ENCODE assay signal across 36 cellular contexts in the genomic region with DNA sequence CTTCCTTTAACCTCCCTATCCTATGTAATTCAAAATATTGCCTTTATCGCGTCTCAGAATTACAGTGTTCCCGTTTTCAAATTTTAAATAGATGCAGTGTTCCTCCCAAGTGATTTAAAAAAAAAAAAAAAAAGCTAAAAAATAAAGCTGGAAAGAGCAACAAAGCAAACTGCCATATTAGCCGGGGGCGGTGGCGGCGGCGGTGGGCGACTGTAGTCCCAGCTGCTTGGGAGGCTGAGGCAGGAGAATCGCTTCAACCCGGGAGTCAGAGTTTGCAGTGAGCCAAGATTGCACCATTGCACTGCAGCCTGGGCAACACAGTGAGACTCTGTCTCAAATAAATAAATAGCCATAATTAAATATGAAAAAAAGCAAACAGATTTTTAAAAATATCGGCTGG. TPM values are rescaled to one million over a fixed set of nuclear protein-coding genes. Genes with fewer than 3 reads are reported as not detected.
"Had no signal": no experiment of that assay in that cellular context is flagged by ENCODE, and none has a peak within 500 bp of the region (broad histone marks: within the 10 kb centered on the region; RNA-seq: fewer than 3 reads in every experiment).

No MANE protein-coding gene starts in this region.

- H3K9me3 ChIP-seq: adrenal gland, ascending aorta, body of pancreas, breast epithelium had no signal

- ATAC-seq: activated naive CD4-positive, alpha-beta T cell treated with anti-CD3 and anti-CD28 coated beads, Interleukin-2, amount 50 U/mL, for 72 hours; activated naive CD8-positive, alpha-beta T cell treated with anti-CD3 and anti-CD28 coated beads, Interleukin-2, amount 50 U/mL, for 24 hours; activated T-cell treated with anti-CD3 and anti-CD28 coated beads, Interleukin-2, amount 50 U/mL, for 4 hours; activated T-cell treated with anti-CD3 and anti-CD28 coated beads, Interleukin-2, amount 50 U/mL, for 72 hours; activated T-helper 17 cell treated with anti-CD3 and anti-CD28 coated beads, Interleukin-2, amount 50 U/mL, for 72 hours; body of pancreas had no signal

- H3K4me1 Mint-ChIP-seq: activated T-helper 17 cell treated with anti-CD3 and anti-CD28 coated beads, Interleukin-2, amount 50 U/mL, for 72 hours; brain had no signal

- H3K27me3 Mint-ChIP-seq: activated naive CD4-positive, alpha-beta T cell treated with anti-CD3 and anti-CD28 coated beads, Interleukin-2, amount 10 ng/mL, durations not matched to agents 7 days and 5 days; activated naive CD4-positive, alpha-beta T cell treated with anti-CD3 and anti-CD28 coated beads, Interleukin-2, amount 50 U/mL, for 24 hours; activated naive CD8-positive, alpha-beta T cell; activated naive CD8-positive, alpha-beta T cell treated with anti-CD3 and anti-CD28 coated beads for 36 hours; activated naive CD8-positive, alpha-beta T cell treated with anti-CD3 and anti-CD28 coated beads, Interleukin-2, amount 10 ng/mL, durations not matched to agents 7 days and 5 days; activated naive CD8-positive, alpha-beta T cell treated with anti-CD3 and anti-CD28 coated beads, Interleukin-2, amount 50 U/mL, for 24 hours; activated T-cell treated with anti-CD3 and anti-CD28 coated beads, Interleukin-2, amount 50 U/mL, for 24 hours; activated T-helper 17 cell treated with anti-CD3 and anti-CD28 coated beads, Interleukin-2, amount 50 U/mL, for 72 hours; brain; central memory CD8-positive, alpha-beta T cell had no signal

- DNase-seq: activated effector memory CD4-positive, alpha-beta T cell treated with anti-CD3 and anti-CD28 coated beads, Interleukin-2, amount 50 U/mL, for 16 hours; activated effector memory CD4-positive, alpha-beta T cell treated with Interleukin-2 at 50 U/mL for 16 hours; activated gamma-delta T cell; activated gamma-delta T cell treated with Interleukin-2 at 50 U/mL for 16 hours; activated naive CD4-positive, alpha-beta T cell; activated naive CD4-positive, alpha-beta T cell treated with anti-CD3 and anti-CD28 coated beads for 36 hours; activated naive CD4-positive, alpha-beta T cell treated with anti-CD3 and anti-CD28 coated beads, Interleukin-2, amount 10 ng/mL, durations not matched to agents 7 days and 5 days; activated naive CD4-positive, alpha-beta T cell treated with anti-CD3 and anti-CD28 coated beads, Interleukin-2, amount 50 U/mL, for 16 hours; activated naive CD4-positive, alpha-beta T cell treated with Interleukin-2 at 50 U/mL for 16 hours; activated naive CD8-positive, alpha-beta T cell treated with anti-CD3 and anti-CD28 coated beads for 36 hours; activated naive CD8-positive, alpha-beta T cell treated with anti-CD3 and anti-CD28 coated beads, Interleukin-2, amount 10 ng/mL, durations not matched to agents 7 days and 5 days; activated naive CD8-positive, alpha-beta T cell treated with anti-CD3 and anti-CD28 coated beads, Interleukin-2, amount 50 U/mL, for 24 hours; activated T-cell treated with anti-CD3 and anti-CD28 coated beads, Interleukin-2, amount 50 U/mL, for 24 hours; activated T-cell treated with anti-CD3 and anti-CD28 coated beads, Interleukin-2, amount 50 U/mL, for 4 hours; activated T-cell treated with anti-CD3 and anti-CD28 coated beads, Interleukin-2, amount 50 U/mL, for 48 hours; activated T-cell treated with anti-CD3 and anti-CD28 coated beads, Interleukin-2, amount 50 U/mL, for 72 hours; adrenal gland; amniotic stem cell; amygdala; anterior cingulate cortex; aorta; body of pancreas; brain microvascular endothelial cell; caudate nucleus; central memory CD4-positive, alpha-beta T cell; cerebellar nuclear complex had no signal

- H3K4me3 Mint-ChIP-seq: activated naive CD4-positive, alpha-beta T cell treated with anti-CD3 and anti-CD28 coated beads for 36 hours; activated naive CD4-positive, alpha-beta T cell treated with anti-CD3 and anti-CD28 coated beads, Interleukin-2, amount 10 ng/mL, durations not matched to agents 7 days and 5 days; activated naive CD4-positive, alpha-beta T cell treated with anti-CD3 and anti-CD28 coated beads, Interleukin-2, amount 50 U/mL, for 24 hours; activated naive CD8-positive, alpha-beta T cell; activated naive CD8-positive, alpha-beta T cell treated with anti-CD3 and anti-CD28 coated beads for 36 hours; activated naive CD8-positive, alpha-beta T cell treated with anti-CD3 and anti-CD28 coated beads, Interleukin-2, amount 10 ng/mL, durations not matched to agents 7 days and 5 days; activated naive CD8-positive, alpha-beta T cell treated with anti-CD3 and anti-CD28 coated beads, Interleukin-2, amount 50 U/mL, for 24 hours; activated T-cell treated with anti-CD3 and anti-CD28 coated beads, Interleukin-2, amount 50 U/mL, for 24 hours; activated T-cell treated with anti-CD3 and anti-CD28 coated beads, Interleukin-2, amount 50 U/mL, for 4 hours; activated T-cell treated with anti-CD3 and anti-CD28 coated beads, Interleukin-2, amount 50 U/mL, for 72 hours; activated T-helper 1 cell treated with anti-CD3 and anti-CD28 coated beads, Interleukin-12 subunit alpha, Interleukin-12 subunit beta, Interleukin-2, Interleukin-4 antibody, amounts not matched to agents 30 ng/mL and 10 ng/mL and 1 ng/mL, durations not matched to agents 14 hours and 24 hours and 36 hours; activated T-helper 17 cell treated with anti-CD3 and anti-CD28 coated beads, Interleukin-2, amount 50 U/mL, for 72 hours; brain; central memory CD8-positive, alpha-beta T cell had no signal

- H3K9me3 Mint-ChIP-seq: activated naive CD4-positive, alpha-beta T cell treated with anti-CD3 and anti-CD28 coated beads for 36 hours; activated naive CD4-positive, alpha-beta T cell treated with anti-CD3 and anti-CD28 coated beads, Interleukin-2, amount 10 ng/mL, durations not matched to agents 7 days and 5 days; activated naive CD4-positive, alpha-beta T cell treated with anti-CD3 and anti-CD28 coated beads, Interleukin-2, amount 50 U/mL, for 24 hours; activated naive CD4-positive, alpha-beta T cell treated with anti-CD3 and anti-CD28 coated beads, Interleukin-2, amount 50 U/mL, for 72 hours; activated naive CD8-positive, alpha-beta T cell treated with anti-CD3 and anti-CD28 coated beads for 36 hours; activated naive CD8-positive, alpha-beta T cell treated with anti-CD3 and anti-CD28 coated beads, Interleukin-2, amount 10 ng/mL, durations not matched to agents 7 days and 5 days; activated naive CD8-positive, alpha-beta T cell treated with anti-CD3 and anti-CD28 coated beads, Interleukin-2, amount 50 U/mL, for 24 hours; activated T-cell treated with anti-CD3 and anti-CD28 coated beads, Interleukin-2, amount 50 U/mL, for 24 hours; activated T-cell treated with anti-CD3 and anti-CD28 coated beads, Interleukin-2, amount 50 U/mL, for 4 hours; activated T-cell treated with anti-CD3 and anti-CD28 coated beads, Interleukin-2, amount 50 U/mL, for 72 hours; activated T-helper 1 cell treated with anti-CD3 and anti-CD28 coated beads, Interleukin-12 subunit alpha, Interleukin-12 subunit beta, Interleukin-2, Interleukin-4 antibody, amounts not matched to agents 30 ng/mL and 10 ng/mL and 1 ng/mL, durations not matched to agents 14 hours and 24 hours and 36 hours; activated T-helper 17 cell treated with anti-CD3 and anti-CD28 coated beads, Interleukin-2, amount 50 U/mL, for 72 hours; activated T-helper 2 cell treated with anti-CD3 and anti-CD28 coated beads, Interferon-gamma antibody, Interleukin-2, Interleukin-4, amounts not matched to agents 10 μg/mL and 5 μg/mL and 100 μg/mL, durations not matched to agents 14 hours and 24 hours and 36 hours; brain; central memory CD8-positive, alpha-beta T cell had no signal

- H3K27ac Mint-ChIP-seq: activated naive CD4-positive, alpha-beta T cell treated with anti-CD3 and anti-CD28 coated beads for 36 hours; activated naive CD4-positive, alpha-beta T cell treated with anti-CD3 and anti-CD28 coated beads, Interleukin-2, amount 10 ng/mL, durations not matched to agents 7 days and 5 days; activated naive CD4-positive, alpha-beta T cell treated with anti-CD3 and anti-CD28 coated beads, Interleukin-2, amount 50 U/mL, for 24 hours; activated naive CD8-positive, alpha-beta T cell; activated naive CD8-positive, alpha-beta T cell treated with anti-CD3 and anti-CD28 coated beads for 36 hours; activated naive CD8-positive, alpha-beta T cell treated with anti-CD3 and anti-CD28 coated beads, Interleukin-2, amount 10 ng/mL, durations not matched to agents 7 days and 5 days; activated naive CD8-positive, alpha-beta T cell treated with anti-CD3 and anti-CD28 coated beads, Interleukin-2, amount 50 U/mL, for 24 hours; activated T-cell treated with anti-CD3 and anti-CD28 coated beads, Interleukin-2, amount 50 U/mL, for 24 hours; activated T-helper 1 cell treated with anti-CD3 and anti-CD28 coated beads, Interleukin-12 subunit alpha, Interleukin-12 subunit beta, Interleukin-2, Interleukin-4 antibody, amounts not matched to agents 30 ng/mL and 10 ng/mL and 1 ng/mL, durations not matched to agents 14 hours and 24 hours and 36 hours; activated T-helper 2 cell treated with anti-CD3 and anti-CD28 coated beads, Interferon-gamma antibody, Interleukin-2, Interleukin-4, amounts not matched to agents 10 μg/mL and 5 μg/mL and 100 μg/mL, durations not matched to agents 14 hours and 24 hours and 36 hours; brain had no signal

RNA-seq across cellular contexts. Expression of a gene that starts 5.5 kb away (rescaled TPM):
- total RNA-seq: ascending aorta had no signal
